Comparison of ENCODE assay signal across 7 cellular contexts in genomic region chr1:32462977-32463376, GRCh38. TPM values are rescaled to one million over a fixed set of nuclear protein-coding genes. Genes with fewer than 3 reads are reported as not detected.
"Had no signal": no experiment of that assay in that cellular context is flagged by ENCODE, and none has a peak within 500 bp of the region (broad histone marks: within the 10 kb centered on the region; RNA-seq: fewer than 3 reads in every experiment).

No MANE protein-coding gene starts in this region.

RNA-seq across cellular contexts. Expression of gene ZBTB8B, which starts 1.9 kb away (rescaled TPM):
- total RNA-seq: left colon, left lobe of liver, left ventricle myocardium superior, mesenteric fat pad, mononuclear cell had no signal
- polyA plus RNA-seq: immature natural killer cell, keratinocyte had no signal
